25 cellular contexts compared by ENCODE assay signal in genomic region chr9:111548623-111549022, GRCh38. TPM values are rescaled to one million over a fixed set of nuclear protein-coding genes. Genes with fewer than 3 reads are reported as not detected.
"Had no signal": no experiment of that assay in that cellular context is flagged by ENCODE, and none has a peak within 500 bp of the region (broad histone marks: within the 10 kb centered on the region; RNA-seq: fewer than 3 reads in every experiment).

No MANE protein-coding gene starts in this region.

- H3K4me3 ChIP-seq: neural progenitor cell, ovary, prostate gland, right lobe of liver, sigmoid colon, stomach, suprapubic skin, testis, tibial artery, transverse colon, upper lobe of right lung, uterus had no signal

- H3K9me3 ChIP-seq: prostate gland, testis had no signal

- H3K36me3 ChIP-seq: ovary, prostate gland, right lobe of liver, upper lobe of right lung had no signal

- H3K9ac ChIP-seq: neural progenitor cell had no signal

- DNase-seq: naive thymus-derived CD4-positive, alpha-beta T cell; natural killer cell; occipital lobe; ovary; right cardiac atrium; right lobe of liver; sigmoid colon; small intestine; stimulated activated CD4-positive, alpha-beta T cell treated with anti-CD3 and anti-CD28 coated beads, Interleukin-15, amount 100 ng/mL, for 24 hours; stimulated activated CD4-positive, alpha-beta T cell treated with anti-CD3 and anti-CD28 coated beads, Interleukin-2, amount 100 ng/mL, for 24 hours; stimulated activated CD4-positive, alpha-beta T cell treated with anti-CD3 and anti-CD28 coated beads, Interleukin-2, amount 100 ng/mL, for 48 hours; stimulated activated CD4-positive, alpha-beta T cell treated with anti-CD3 and anti-CD28 coated beads, Interleukin-4, amount 100 ng/mL, for 24 hours; stimulated activated naive B cell treated with anti-CD40 and anti-IgM and Interleukin-4, amounts not matched to agents 10 μg/mL and 1 μg/mL and 100 μg/mL, for 72 hours; stimulated activated naive CD4-positive, alpha-beta T cell treated with Interleukin-2 at 50 U/mL for 16 hours; stomach; substantia nigra; testis; tibial artery; transverse colon; upper lobe of right lung; uterus had no signal

- ATAC-seq: naive thymus-derived CD4-positive, alpha-beta T cell; natural killer cell; right cardiac atrium; right lobe of liver; stimulated activated effector memory CD8-positive, alpha-beta T cell treated with anti-CD3 and anti-CD28 coated beads, Interleukin-12 subunit alpha, Interleukin-12 subunit beta, amount 100 ng/mL, for 72 hours; stimulated activated naive B cell treated with anti-CD40 and anti-IgM and Interleukin-4, amounts not matched to agents 10 μg/mL and 1 μg/mL and 100 μg/mL, for 72 hours; upper lobe of right lung had no signal

- FAIRE-seq: small intestine had no signal

- H3K27me3 ChIP-seq: neural progenitor cell, ovary, right lobe of liver, sigmoid colon, stomach, suprapubic skin, testis, tibial artery, transverse colon, upper lobe of right lung, uterus had no signal

- H3K27ac ChIP-seq: neural progenitor cell, ovary, prostate gland, right lobe of liver, sigmoid colon, stomach, suprapubic skin, testis, tibial artery, transverse colon, upper lobe of right lung, uterus had no signal

- H3K4me1 ChIP-seq: neural progenitor cell, prostate gland, right lobe of liver, sigmoid colon, stomach, suprapubic skin, testis, tibial artery, transverse colon, upper lobe of right lung, uterus had no signal

RNA-seq across cellular contexts. Expression of gene PTGR1, which starts 50.8 kb away (rescaled TPM):
- total RNA-seq: natural killer cell had no signal
